Comparison of ENCODE assay signal across 2 cellular contexts in the genomic region with DNA sequence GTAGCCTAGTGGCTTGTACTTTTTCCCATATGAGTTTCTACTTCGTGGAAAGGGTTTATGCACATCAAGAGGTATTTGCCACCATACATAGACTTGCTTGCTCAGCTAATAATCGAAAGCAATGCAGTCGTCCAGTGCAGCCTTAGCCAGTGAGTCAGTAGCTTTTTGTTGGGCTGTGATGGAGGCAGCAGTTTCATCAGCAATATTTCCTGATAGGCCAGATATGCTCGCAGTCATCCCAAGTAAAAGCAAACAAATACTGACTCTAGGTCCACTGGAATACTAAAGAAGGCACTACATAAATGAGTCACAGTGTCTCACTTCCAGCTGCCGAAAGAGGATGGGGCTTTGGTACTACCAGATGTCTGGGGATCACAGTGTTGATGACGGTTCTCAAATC.
TF ChIP-seq lines count a peak whose summit lies in the region.

No MANE protein-coding gene starts in this region.

TF ChIP-seq in K562, 482 proteins besides CTCF, POLR2A, EP300 and RAD21:
- peak; percentile 79 for TF ChIP-seq C11orf30 (IDR thresholded peaks at IDR 0.05; ENCODE audit: low read depth)
- TF ChIP-seq CBX5 (IDR thresholded peaks at IDR 0.05; ENCODE audit: borderline replicate concordance, low read depth) = no peak
- peak; percentile 75 for TF ChIP-seq ZNF316 (IDR thresholded peaks at IDR 0.05)
- TF ChIP-seq, protein P1, sequence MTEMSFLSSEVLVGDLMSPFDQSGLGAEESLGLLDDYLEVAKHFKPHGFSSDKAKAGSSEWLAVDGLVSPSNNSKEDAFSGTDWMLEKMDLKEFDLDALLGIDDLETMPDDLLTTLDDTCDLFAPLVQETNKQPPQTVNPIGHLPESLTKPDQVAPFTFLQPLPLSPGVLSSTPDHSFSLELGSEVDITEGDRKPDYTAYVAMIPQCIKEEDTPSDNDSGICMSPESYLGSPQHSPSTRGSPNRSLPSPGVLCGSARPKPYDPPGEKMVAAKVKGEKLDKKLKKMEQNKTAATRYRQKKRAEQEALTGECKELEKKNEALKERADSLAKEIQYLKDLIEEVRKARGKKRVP (CRISPR knock-in tag; IDR thresholded peaks at IDR 0.05) = no peak
- TF ChIP-seq PHF21A (IDR thresholded peaks at IDR 0.05; ENCODE audit: borderline replicate concordance, low read depth) = no peak
- TF ChIP-seq ASH1L (IDR thresholded peaks at IDR 0.05; ENCODE audit: borderline replicate concordance, low read depth, partially characterized antibody) = no peak
- TF ChIP-seq, protein P2, sequence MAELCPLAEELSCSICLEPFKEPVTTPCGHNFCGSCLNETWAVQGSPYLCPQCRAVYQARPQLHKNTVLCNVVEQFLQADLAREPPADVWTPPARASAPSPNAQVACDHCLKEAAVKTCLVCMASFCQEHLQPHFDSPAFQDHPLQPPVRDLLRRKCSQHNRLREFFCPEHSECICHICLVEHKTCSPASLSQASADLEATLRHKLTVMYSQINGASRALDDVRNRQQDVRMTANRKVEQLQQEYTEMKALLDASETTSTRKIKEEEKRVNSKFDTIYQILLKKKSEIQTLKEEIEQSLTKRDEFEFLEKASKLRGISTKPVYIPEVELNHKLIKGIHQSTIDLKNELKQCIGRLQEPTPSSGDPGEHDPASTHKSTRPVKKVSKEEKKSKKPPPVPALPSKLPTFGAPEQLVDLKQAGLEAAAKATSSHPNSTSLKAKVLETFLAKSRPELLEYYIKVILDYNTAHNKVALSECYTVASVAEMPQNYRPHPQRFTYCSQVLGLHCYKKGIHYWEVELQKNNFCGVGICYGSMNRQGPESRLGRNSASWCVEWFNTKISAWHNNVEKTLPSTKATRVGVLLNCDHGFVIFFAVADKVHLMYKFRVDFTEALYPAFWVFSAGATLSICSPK (IDR thresholded peaks at IDR 0.05; ENCODE audit: borderline replicate concordance) = no peak
- no peak for TF ChIP-seq CEBPG (CRISPR knock-in tag; IDR thresholded peaks at IDR 0.05)
- 0 out of 4 replicates have a peak, but pooled peaks of 1 of the 2 experiments have one; percentile 23 for TF ChIP-seq CEBPG (tag; conservative IDR thresholded peaks at IDR 0.05 in 1 of 2, IDR thresholded peaks at IDR 0.05 in 1 of 2)
- TF ChIP-seq JUN (IDR thresholded peaks at IDR 0.05; ENCODE audit: borderline replicate concordance, low read depth, low read length) = peak; percentile 24; the same call in 1 of the 2 replicates
- TF ChIP-seq JUN (CRISPR knock-in tag; IDR thresholded peaks at IDR 0.05; ENCODE audit: borderline replicate concordance) = no peak
- TF ChIP-seq KHSRP (IDR thresholded peaks at IDR 0.05) = no peak
- no peak for TF ChIP-seq HSF4 (CRISPR knock-in tag; IDR thresholded peaks at IDR 0.05; ENCODE audit: borderline replicate concordance)
- TF ChIP-seq, protein P3, sequence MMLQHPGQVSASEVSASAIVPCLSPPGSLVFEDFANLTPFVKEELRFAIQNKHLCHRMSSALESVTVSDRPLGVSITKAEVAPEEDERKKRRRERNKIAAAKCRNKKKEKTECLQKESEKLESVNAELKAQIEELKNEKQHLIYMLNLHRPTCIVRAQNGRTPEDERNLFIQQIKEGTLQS (IDR thresholded peaks at IDR 0.05) = peak; percentile 56
- TF ChIP-seq, protein P3 (CRISPR knock-in tag; conservative IDR thresholded peaks at IDR 0.05) = no peak
- TF ChIP-seq MAFK (IDR thresholded peaks at IDR 0.05; ENCODE audit: low read length) = peak; percentile 10; the same call in 1 of the 2 replicates
- peak; percentile 56; the same call in 1 of the 2 replicates for TF ChIP-seq FOSL1 (tag; conservative IDR thresholded peaks at IDR 0.05)
- TF ChIP-seq, protein P4, sequence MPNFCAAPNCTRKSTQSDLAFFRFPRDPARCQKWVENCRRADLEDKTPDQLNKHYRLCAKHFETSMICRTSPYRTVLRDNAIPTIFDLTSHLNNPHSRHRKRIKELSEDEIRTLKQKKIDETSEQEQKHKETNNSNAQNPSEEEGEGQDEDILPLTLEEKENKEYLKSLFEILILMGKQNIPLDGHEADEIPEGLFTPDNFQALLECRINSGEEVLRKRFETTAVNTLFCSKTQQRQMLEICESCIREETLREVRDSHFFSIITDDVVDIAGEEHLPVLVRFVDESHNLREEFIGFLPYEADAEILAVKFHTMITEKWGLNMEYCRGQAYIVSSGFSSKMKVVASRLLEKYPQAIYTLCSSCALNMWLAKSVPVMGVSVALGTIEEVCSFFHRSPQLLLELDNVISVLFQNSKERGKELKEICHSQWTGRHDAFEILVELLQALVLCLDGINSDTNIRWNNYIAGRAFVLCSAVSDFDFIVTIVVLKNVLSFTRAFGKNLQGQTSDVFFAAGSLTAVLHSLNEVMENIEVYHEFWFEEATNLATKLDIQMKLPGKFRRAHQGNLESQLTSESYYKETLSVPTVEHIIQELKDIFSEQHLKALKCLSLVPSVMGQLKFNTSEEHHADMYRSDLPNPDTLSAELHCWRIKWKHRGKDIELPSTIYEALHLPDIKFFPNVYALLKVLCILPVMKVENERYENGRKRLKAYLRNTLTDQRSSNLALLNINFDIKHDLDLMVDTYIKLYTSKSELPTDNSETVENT (CRISPR knock-in tag; IDR thresholded peaks at IDR 0.05) = no peak
- no peak for TF ChIP-seq ZC3H4 (CRISPR knock-in tag; IDR thresholded peaks at IDR 0.05; ENCODE audit: borderline replicate concordance)
- TF ChIP-seq MAFG (tag; conservative IDR thresholded peaks at IDR 0.05) = peak; percentile 46
TF ChIP-seq in K562: peak in this region for 8.

TF ChIP-seq in HepG2, 621 proteins besides CTCF, POLR2A, EP300 and RAD21 (continues in another document):
- TF ChIP-seq ZNF709 (CRISPR knock-in tag; IDR thresholded peaks at IDR 0.05) (no peak), KLF15 (CRISPR knock-in tag; IDR thresholded peaks at IDR 0.05; ENCODE audit: borderline replicate concordance) (no peak), NKX3-1 (CRISPR knock-in tag; IDR thresholded peaks at IDR 0.05) (no peak), ZFP41 (CRISPR knock-in tag; IDR thresholded peaks at IDR 0.05; ENCODE audit: borderline replicate concordance) (no peak), REPIN1 (CRISPR knock-in tag; IDR thresholded peaks at IDR 0.05; ENCODE audit: borderline replicate concordance, low read depth) (no peak), ZKSCAN5 (CRISPR knock-in tag; IDR thresholded peaks at IDR 0.05) (no peak), ISX (CRISPR knock-in tag; conservative IDR thresholded peaks at IDR 0.05) (no peak)
- TF ChIP-seq, protein P5, sequence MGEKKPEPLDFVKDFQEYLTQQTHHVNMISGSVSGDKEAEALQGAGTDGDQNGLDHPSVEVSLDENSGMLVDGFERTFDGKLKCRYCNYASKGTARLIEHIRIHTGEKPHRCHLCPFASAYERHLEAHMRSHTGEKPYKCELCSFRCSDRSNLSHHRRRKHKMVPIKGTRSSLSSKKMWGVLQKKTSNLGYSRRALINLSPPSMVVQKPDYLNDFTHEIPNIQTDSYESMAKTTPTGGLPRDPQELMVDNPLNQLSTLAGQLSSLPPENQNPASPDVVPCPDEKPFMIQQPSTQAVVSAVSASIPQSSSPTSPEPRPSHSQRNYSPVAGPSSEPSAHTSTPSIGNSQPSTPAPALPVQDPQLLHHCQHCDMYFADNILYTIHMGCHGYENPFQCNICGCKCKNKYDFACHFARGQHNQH (CRISPR knock-in tag; IDR thresholded peaks at IDR 0.05) = 0 out of 2 replicates have a peak, but pooled peaks have one; percentile 26
- TF ChIP-seq, protein P6, sequence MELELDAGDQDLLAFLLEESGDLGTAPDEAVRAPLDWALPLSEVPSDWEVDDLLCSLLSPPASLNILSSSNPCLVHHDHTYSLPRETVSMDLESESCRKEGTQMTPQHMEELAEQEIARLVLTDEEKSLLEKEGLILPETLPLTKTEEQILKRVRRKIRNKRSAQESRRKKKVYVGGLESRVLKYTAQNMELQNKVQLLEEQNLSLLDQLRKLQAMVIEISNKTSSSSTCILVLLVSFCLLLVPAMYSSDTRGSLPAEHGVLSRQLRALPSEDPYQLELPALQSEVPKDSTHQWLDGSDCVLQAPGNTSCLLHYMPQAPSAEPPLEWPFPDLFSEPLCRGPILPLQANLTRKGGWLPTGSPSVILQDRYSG (CRISPR knock-in tag; IDR thresholded peaks at IDR 0.05) = no peak
- TF ChIP-seq, protein P7, sequence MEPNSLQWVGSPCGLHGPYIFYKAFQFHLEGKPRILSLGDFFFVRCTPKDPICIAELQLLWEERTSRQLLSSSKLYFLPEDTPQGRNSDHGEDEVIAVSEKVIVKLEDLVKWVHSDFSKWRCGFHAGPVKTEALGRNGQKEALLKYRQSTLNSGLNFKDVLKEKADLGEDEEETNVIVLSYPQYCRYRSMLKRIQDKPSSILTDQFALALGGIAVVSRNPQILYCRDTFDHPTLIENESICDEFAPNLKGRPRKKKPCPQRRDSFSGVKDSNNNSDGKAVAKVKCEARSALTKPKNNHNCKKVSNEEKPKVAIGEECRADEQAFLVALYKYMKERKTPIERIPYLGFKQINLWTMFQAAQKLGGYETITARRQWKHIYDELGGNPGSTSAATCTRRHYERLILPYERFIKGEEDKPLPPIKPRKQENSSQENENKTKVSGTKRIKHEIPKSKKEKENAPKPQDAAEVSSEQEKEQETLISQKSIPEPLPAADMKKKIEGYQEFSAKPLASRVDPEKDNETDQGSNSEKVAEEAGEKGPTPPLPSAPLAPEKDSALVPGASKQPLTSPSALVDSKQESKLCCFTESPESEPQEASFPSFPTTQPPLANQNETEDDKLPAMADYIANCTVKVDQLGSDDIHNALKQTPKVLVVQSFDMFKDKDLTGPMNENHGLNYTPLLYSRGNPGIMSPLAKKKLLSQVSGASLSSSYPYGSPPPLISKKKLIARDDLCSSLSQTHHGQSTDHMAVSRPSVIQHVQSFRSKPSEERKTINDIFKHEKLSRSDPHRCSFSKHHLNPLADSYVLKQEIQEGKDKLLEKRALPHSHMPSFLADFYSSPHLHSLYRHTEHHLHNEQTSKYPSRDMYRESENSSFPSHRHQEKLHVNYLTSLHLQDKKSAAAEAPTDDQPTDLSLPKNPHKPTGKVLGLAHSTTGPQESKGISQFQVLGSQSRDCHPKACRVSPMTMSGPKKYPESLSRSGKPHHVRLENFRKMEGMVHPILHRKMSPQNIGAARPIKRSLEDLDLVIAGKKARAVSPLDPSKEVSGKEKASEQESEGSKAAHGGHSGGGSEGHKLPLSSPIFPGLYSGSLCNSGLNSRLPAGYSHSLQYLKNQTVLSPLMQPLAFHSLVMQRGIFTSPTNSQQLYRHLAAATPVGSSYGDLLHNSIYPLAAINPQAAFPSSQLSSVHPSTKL (CRISPR knock-in tag; IDR thresholded peaks at IDR 0.05) = 0 out of 2 replicates have a peak, but pooled peaks have one; percentile 9
- TF ChIP-seq, protein P8, sequence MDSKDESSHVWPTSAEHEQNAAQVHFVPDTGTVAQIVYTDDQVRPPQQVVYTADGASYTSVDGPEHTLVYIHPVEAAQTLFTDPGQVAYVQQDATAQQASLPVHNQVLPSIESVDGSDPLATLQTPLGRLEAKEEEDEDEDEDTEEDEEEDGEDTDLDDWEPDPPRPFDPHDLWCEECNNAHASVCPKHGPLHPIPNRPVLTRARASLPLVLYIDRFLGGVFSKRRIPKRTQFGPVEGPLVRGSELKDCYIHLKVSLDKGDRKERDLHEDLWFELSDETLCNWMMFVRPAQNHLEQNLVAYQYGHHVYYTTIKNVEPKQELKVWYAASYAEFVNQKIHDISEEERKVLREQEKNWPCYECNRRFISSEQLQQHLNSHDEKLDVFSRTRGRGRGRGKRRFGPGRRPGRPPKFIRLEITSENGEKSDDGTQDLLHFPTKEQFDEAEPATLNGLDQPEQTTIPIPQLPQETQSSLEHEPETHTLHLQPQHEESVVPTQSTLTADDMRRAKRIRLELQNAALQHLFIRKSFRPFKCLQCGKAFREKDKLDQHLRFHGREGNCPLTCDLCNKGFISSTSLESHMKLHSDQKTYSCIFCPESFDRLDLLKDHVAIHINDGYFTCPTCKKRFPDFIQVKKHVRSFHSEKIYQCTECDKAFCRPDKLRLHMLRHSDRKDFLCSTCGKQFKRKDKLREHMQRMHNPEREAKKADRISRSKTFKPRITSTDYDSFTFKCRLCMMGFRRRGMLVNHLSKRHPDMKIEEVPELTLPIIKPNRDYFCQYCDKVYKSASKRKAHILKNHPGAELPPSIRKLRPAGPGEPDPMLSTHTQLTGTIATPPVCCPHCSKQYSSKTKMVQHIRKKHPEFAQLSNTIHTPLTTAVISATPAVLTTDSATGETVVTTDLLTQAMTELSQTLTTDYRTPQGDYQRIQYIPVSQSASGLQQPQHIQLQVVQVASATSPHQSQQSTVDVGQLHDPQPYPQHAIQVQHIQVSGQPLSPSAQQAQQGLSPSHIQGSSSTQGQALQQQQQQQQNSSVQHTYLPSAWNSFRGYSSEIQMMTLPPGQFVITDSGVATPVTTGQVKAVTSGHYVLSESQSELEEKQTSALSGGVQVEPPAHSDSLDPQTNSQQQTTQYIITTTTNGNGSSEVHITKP (CRISPR knock-in tag; IDR thresholded peaks at IDR 0.05; ENCODE audit: low read depth) = no peak
- TF ChIP-seq, protein P9, sequence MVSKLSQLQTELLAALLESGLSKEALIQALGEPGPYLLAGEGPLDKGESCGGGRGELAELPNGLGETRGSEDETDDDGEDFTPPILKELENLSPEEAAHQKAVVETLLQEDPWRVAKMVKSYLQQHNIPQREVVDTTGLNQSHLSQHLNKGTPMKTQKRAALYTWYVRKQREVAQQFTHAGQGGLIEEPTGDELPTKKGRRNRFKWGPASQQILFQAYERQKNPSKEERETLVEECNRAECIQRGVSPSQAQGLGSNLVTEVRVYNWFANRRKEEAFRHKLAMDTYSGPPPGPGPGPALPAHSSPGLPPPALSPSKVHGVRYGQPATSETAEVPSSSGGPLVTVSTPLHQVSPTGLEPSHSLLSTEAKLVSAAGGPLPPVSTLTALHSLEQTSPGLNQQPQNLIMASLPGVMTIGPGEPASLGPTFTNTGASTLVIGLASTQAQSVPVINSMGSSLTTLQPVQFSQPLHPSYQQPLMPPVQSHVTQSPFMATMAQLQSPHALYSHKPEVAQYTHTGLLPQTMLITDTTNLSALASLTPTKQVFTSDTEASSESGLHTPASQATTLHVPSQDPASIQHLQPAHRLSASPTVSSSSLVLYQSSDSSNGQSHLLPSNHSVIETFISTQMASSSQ (IDR thresholded peaks at IDR 0.05; ENCODE audit: low read depth) = no peak
- TF ChIP-seq, protein P9 (CRISPR knock-in tag; IDR thresholded peaks at IDR 0.05; ENCODE audit: borderline replicate concordance) = no peak
- TF ChIP-seq, protein P10, sequence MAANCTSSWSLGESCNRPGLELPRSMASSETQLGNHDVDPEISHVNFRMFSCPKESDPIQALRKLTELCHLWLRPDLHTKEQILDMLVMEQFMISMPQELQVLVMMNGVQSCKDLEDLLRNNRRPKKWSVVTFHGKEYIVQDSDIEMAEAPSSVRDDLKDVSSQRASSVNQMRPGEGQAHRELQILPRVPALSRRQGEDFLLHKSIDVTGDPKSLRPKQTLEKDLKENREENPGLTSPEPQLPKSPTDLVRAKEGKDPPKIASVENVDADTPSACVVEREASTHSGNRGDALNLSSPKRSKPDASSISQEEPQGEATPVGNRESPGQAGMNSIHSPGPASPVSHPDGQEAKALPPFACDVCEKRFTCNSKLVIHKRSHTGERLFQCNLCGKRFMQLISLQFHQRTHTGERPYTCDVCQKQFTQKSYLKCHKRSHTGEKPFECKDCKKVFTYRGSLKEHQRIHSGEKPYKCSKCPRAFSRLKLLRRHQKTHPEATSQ (CRISPR knock-in tag; IDR thresholded peaks at IDR 0.05; ENCODE audit: borderline replicate concordance) = no peak
